1 cellular context compared by ENCODE assay signal in the genomic region with DNA sequence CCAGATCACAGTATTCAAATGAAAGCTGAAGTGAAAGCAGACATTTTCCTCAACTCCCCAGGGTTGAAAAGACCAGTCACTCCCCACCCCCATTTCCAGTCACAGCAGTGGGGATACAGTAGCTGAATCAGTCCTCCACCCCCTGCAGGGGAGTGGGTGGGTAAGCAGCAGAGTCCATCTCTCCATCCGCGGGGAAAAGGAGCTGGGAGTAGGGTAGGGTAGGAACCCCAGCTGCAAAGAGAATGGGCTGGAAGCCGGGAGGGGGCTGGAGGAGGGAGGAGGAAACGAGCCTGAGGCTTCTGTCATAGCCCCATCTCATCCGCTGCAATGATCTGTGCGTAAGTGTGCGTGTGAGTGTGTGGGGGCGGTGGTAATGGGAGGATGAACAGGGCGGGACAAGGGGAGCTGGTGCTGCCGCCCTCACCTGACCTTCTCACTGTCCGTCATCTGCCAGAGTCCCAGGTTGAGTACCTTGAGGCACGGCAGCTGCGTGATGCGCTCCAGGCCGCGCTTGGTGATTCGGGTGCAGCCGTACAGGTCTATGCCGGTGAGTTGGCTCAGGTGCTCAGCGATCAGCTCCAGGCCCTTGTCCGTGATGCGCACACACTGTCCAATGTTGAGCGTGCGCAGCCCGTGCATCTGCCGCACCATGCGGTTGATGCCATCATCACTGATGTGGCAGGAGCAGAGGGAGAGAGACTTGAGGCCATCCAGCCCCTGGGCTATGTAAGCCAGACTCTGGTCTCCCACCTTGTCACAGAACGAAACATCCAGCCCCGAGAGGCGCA.
A peak's percentile ranks its signal among the peaks of the same experiment; 100 is the strongest.
TF ChIP-seq lines count a peak whose summit lies in the region.

No MANE protein-coding gene starts in this region.

TF ChIP-seq in HepG2, 621 proteins besides CTCF, POLR2A, EP300 and RAD21 (continued from another document):
- TF ChIP-seq, protein P1, sequence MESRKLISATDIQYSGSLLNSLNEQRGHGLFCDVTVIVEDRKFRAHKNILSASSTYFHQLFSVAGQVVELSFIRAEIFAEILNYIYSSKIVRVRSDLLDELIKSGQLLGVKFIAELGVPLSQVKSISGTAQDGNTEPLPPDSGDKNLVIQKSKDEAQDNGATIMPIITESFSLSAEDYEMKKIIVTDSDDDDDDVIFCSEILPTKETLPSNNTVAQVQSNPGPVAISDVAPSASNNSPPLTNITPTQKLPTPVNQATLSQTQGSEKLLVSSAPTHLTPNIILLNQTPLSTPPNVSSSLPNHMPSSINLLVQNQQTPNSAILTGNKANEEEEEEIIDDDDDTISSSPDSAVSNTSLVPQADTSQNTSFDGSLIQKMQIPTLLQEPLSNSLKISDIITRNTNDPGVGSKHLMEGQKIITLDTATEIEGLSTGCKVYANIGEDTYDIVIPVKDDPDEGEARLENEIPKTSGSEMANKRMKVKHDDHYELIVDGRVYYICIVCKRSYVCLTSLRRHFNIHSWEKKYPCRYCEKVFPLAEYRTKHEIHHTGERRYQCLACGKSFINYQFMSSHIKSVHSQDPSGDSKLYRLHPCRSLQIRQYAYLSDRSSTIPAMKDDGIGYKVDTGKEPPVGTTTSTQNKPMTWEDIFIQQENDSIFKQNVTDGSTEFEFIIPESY (CRISPR knock-in tag; IDR thresholded peaks at IDR 0.05), result 0 out of 2 replicates have a peak, but pooled peaks have one; percentile 22
- TF ChIP-seq MYC (CRISPR knock-in tag; IDR thresholded peaks at IDR 0.05; ENCODE audit: borderline replicate concordance) (0 out of 2 replicates have a peak, but pooled peaks have one; percentile 25), ZNF598 (CRISPR knock-in tag; IDR thresholded peaks at IDR 0.05; ENCODE audit: borderline replicate concordance) (0 out of 2 replicates have a peak, but pooled peaks have one; percentile 16), MXD4 (CRISPR knock-in tag; IDR thresholded peaks at IDR 0.05) (no peak), PAX8 (CRISPR knock-in tag; IDR thresholded peaks at IDR 0.05; ENCODE audit: borderline replicate concordance) (no peak), ZC3H13 (CRISPR knock-in tag; IDR thresholded peaks at IDR 0.05) (peak; percentile 52; the same call in 1 of the 2 replicates)
- TF ChIP-seq, protein P2, sequence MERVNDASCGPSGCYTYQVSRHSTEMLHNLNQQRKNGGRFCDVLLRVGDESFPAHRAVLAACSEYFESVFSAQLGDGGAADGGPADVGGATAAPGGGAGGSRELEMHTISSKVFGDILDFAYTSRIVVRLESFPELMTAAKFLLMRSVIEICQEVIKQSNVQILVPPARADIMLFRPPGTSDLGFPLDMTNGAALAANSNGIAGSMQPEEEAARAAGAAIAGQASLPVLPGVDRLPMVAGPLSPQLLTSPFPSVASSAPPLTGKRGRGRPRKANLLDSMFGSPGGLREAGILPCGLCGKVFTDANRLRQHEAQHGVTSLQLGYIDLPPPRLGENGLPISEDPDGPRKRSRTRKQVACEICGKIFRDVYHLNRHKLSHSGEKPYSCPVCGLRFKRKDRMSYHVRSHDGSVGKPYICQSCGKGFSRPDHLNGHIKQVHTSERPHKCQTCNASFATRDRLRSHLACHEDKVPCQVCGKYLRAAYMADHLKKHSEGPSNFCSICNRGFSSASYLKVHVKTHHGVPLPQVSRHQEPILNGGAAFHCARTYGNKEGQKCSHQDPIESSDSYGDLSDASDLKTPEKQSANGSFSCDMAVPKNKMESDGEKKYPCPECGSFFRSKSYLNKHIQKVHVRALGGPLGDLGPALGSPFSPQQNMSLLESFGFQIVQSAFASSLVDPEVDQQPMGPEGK (CRISPR knock-in tag; IDR thresholded peaks at IDR 0.05), result peak; percentile 35; the same call in 1 of the 2 replicates
- TF ChIP-seq, protein P3, sequence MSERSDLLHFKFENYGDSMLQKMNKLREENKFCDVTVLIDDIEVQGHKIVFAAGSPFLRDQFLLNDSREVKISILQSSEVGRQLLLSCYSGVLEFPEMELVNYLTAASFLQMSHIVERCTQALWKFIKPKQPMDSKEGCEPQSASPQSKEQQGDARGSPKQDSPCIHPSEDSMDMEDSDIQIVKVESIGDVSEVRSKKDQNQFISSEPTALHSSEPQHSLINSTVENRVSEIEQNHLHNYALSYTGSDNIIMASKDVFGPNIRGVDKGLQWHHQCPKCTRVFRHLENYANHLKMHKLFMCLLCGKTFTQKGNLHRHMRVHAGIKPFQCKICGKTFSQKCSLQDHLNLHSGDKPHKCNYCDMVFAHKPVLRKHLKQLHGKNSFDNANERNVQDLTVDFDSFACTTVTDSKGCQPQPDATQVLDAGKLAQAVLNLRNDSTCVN (CRISPR knock-in tag; IDR thresholded peaks at IDR 0.05; ENCODE audit: borderline replicate concordance), result no peak
